In the genomic region with DNA sequence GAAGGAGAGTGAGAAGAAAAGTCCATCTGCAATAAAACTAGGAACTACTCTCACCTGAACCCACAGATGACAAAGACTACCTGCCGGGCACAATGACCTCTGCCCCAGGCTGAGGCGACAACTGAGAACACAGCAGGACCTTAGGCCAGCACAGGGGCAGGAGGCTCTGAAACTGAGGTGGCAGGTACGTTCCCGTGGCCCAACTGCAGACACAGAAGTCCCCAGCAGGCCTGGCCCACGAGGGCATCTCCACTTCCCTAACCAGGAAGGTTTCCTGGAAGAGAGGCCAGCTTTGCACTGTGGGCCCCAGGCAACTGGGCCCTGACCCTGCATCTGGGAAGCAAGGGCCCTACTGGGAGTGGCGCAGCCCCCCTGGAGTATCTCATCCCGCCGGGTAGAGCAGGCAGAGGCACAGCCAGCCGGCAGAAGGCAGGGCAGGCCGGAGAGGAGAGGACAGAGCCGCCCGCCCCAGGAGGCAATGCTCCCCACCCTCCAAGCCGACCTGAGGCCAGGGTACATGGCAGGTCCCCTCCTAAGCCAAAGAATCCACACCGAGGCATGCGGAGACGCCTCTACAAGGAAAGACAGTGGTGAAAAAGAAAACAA, we compare ENCODE assay signal across 9 cellular contexts. TPM values are rescaled to one million over a fixed set of nuclear protein-coding genes. Genes with fewer than 3 reads are reported as not detected.
DNase-seq lines count a peak whose midpoint lies in the region; ATAC-seq and TF ChIP-seq lines count a peak whose summit lies in the region.
"Had no signal": no experiment of that assay in that cellular context is flagged by ENCODE, and none has a peak within 500 bp of the region (broad histone marks: within the 10 kb centered on the region; RNA-seq: fewer than 3 reads in every experiment).

No MANE protein-coding gene starts in this region.

- intact Hi-C loops in heart right ventricle (cut with DNase I) (no loop called here), prostate gland (cut with DNase I) (loop anchor here (5.0 kb wide), 1 partner anchor 33 kb away; a partner anchor contains a TSS)

- peaks cover 69% of the 10 kb centered on the region for H3K4me1 Mint-ChIP-seq in GM23338
- H3K4me1 Mint-ChIP-seq in WTC11: peaks cover 79% of the 10 kb centered on the region

- no peaks in the 10 kb centered on the region for H3K9me2 ChIP-seq in GM23338 (ENCODE audit: insufficient read depth)

- CTCF ChIA-PET in WTC11 (lab: Charles Lee): interaction anchor here (0.6 to 1.3 kb wide), 3 partner anchors 47 to 99 kb away, joined by 3 to 4 read pairs (median 4); no protein-coding TSS in a partner anchor

- peaks cover 77% of the 10 kb centered on the region for H4K20me1 ChIP-seq in GM23338 (replicated peaks; ENCODE audit: insufficient read depth)

- H2AFZ ChIP-seq in GM23338: no peak overlapping the region

- H3K27me3 Mint-ChIP-seq in GM23338 (ENCODE audit: insufficient read depth, low read depth, poor library complexity) (peaks cover 6% of the 10 kb centered on the region), WTC11 (ENCODE audit: low read depth) (no peaks in the 10 kb centered on the region)

- H3F3A ChIP-seq in GM23338 (replicated peaks; ENCODE audit: low read depth): no peaks in the 10 kb centered on the region

- H3K27me3 ChIP-seq in GM23338 (ENCODE audit: insufficient read depth) (no peaks in the 10 kb centered on the region), heart right ventricle (no peaks in the 10 kb centered on the region), prostate gland (replicated peaks; ENCODE audit: insufficient read depth) (no peaks in the 10 kb centered on the region)

- no peaks in the 10 kb centered on the region for H3K36me3 ChIP-seq in GM23338 (ENCODE audit: insufficient read depth)
- peaks cover 0 to 5% (median 0%) of the 10 kb centered on the region in 9 donors for H3K36me3 ChIP-seq in heart right ventricle
- H3K36me3 ChIP-seq in prostate gland: no peaks in the 10 kb centered on the region

- peaks cover 100% of the 10 kb centered on the region for H3K79me2 ChIP-seq in GM23338 (replicated peaks; ENCODE audit: insufficient read depth)

- H3K36me3 Mint-ChIP-seq in GM23338 (ENCODE audit: low read depth) (peaks cover 5% of the 10 kb centered on the region), WTC11 (peaks cover 5% of the 10 kb centered on the region)

- H3K4me3 Mint-ChIP-seq in GM23338 (0 out of 3 replicates have a peak overlapping the region, but pooled peaks have one; percentile 7), WTC11 (no peak overlapping the region; the same call in 1 of the 2 replicates)

- H3K27ac Mint-ChIP-seq in GM23338 (peak overlapping the region; percentile 54; the same call in 1 of the 2 replicates), WTC11 (peak overlapping the region; percentile 80)

- no peak for TF ChIP-seq POLR2A in prostate gland (IDR thresholded peaks at IDR 0.05)

- H3K9me3 Mint-ChIP-seq in GM23338 (no peaks in the 10 kb centered on the region), WTC11 (no peaks in the 10 kb centered on the region)

- H3K27ac ChIP-seq in GM23338 (ENCODE audit: low read depth) (peak overlapping the region; percentile 36; the same call in 1 of the 2 replicates), heart right ventricle (peak overlapping the region in 7 of 10 donors; percentile 24 to 85 (median 42)), prostate gland (peak overlapping the region; percentile 26 to 53)

- H3K4me1 ChIP-seq in GM23338 (ENCODE audit: insufficient read depth): peaks cover 50% of the 10 kb centered on the region
- H3K4me1 ChIP-seq in heart right ventricle: peaks cover 13 to 88% (median 75%) of the 10 kb centered on the region in 9 donors
- peaks cover 16% of the 10 kb centered on the region for H3K4me1 ChIP-seq in prostate gland (replicated peaks)

- POLR2A ChIA-PET in WTC11 (lab: Charles Lee): no interaction called here

- no peak overlapping the region for H3K4me3 ChIP-seq in GM23338
- H3K4me3 ChIP-seq in heart right ventricle: no peak overlapping the region
- H3K4me3 ChIP-seq in prostate gland: no peak overlapping the region

- DNase-seq in GM23338 (ENCODE audit: low spot score) (no peak), WTC11 (ENCODE audit: low spot score) (peak; percentile 35), heart right ventricle (no peak), prostate gland (ENCODE audit: low spot score) (no peak), middle frontal gyrus (ENCODE audit: extremely low spot score, low spot score) (no peak), T-helper 9 cell (no peak), NCI-H526 treated with DMSO at 0.1 percent for 48 hours (lab: John Stamatoyannopoulos, UW) (no peak)
- DNase-seq: DMS153 had no signal

- no peaks in the 10 kb centered on the region for H3K9me3 ChIP-seq in heart right ventricle
- H3K9me3 ChIP-seq in prostate gland: no peaks in the 10 kb centered on the region

- TF ChIP-seq CTCF in GM23338 (conservative IDR thresholded peaks at IDR 0.05; ENCODE audit: low read depth in 2 of 2): no peak
- no peak for TF ChIP-seq CTCF in WTC11 (IDR thresholded peaks at IDR 0.05)
- TF ChIP-seq CTCF in heart right ventricle (IDR thresholded peaks at IDR 0.05): no peak
- TF ChIP-seq CTCF in prostate gland (IDR thresholded peaks at IDR 0.05): no peak

- WGBS in heart right ventricle, 2 donors: 50 to 62% methylated on average over 16 of the region's 16 CpGs
- WGBS in prostate gland: 61% methylated on average over 16 of the region's 16 CpGs

- ATAC-seq in GM23338: peak; percentile 79
- ATAC-seq in WTC11: peak; percentile 71
- peak in 7 of 8 donors; percentile 7 to 42 (median 25) for ATAC-seq in heart right ventricle
- no peak for ATAC-seq in HG03095 (IDR thresholded peaks at IDR 0.05; ENCODE audit: unreplicated experiment)

- H3K4me2 ChIP-seq in GM23338: peak overlapping the region; percentile 71

TF ChIP-seq in GM23338, 12 proteins besides CTCF, POLR2A, EP300 and RAD21 (continues in another document):
- no peak for TF ChIP-seq STAT1 (IDR thresholded peaks at IDR 0.05; ENCODE audit: unreplicated experiment)
- no peak for TF ChIP-seq EZH2phosphoT487 (IDR thresholded peaks at IDR 0.05; ENCODE audit: unreplicated experiment)
- TF ChIP-seq NANOG (IDR thresholded peaks at IDR 0.05; ENCODE audit: borderline replicate concordance): no peak
- TF ChIP-seq CREB1 (CRISPR knock-in tag; IDR thresholded peaks at IDR 0.05; ENCODE audit: low read depth): no peak
- TF ChIP-seq, protein P1, sequence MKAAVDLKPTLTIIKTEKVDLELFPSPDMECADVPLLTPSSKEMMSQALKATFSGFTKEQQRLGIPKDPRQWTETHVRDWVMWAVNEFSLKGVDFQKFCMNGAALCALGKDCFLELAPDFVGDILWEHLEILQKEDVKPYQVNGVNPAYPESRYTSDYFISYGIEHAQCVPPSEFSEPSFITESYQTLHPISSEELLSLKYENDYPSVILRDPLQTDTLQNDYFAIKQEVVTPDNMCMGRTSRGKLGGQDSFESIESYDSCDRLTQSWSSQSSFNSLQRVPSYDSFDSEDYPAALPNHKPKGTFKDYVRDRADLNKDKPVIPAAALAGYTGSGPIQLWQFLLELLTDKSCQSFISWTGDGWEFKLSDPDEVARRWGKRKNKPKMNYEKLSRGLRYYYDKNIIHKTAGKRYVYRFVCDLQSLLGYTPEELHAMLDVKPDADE (IDR thresholded peaks at IDR 0.05): no peak
- TF ChIP-seq ZNF331 (CRISPR knock-in tag; IDR thresholded peaks at IDR 0.05; ENCODE audit: low read depth): no peak

TF ChIP-seq in WTC11, 78 proteins besides CTCF, POLR2A, EP300 and RAD21:
- TF ChIP-seq ZNF423 (CRISPR knock-in tag; IDR thresholded peaks at IDR 0.05): peak; percentile 54; the same call in 1 of the 2 replicates
- no peak for TF ChIP-seq HMGA2 (CRISPR knock-in tag; IDR thresholded peaks at IDR 0.05)
- TF ChIP-seq, protein P2, sequence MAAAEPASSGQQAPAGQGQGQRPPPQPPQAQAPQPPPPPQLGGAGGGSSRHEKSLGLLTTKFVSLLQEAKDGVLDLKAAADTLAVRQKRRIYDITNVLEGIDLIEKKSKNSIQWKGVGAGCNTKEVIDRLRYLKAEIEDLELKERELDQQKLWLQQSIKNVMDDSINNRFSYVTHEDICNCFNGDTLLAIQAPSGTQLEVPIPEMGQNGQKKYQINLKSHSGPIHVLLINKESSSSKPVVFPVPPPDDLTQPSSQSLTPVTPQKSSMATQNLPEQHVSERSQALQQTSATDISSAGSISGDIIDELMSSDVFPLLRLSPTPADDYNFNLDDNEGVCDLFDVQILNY (CRISPR knock-in tag; IDR thresholded peaks at IDR 0.05): no peak

RNA-seq across cellular contexts. Expression of a gene that starts 32.7 kb away (rescaled TPM):
- 144 and 157 TPM in 2 replicates for total RNA-seq in GM23338 (2014; rRNA removed; shearing (Covaris generic))
- polyA plus RNA-seq in GM23338 (2016; fragmentation: Nextera tagmentation; extraction: Ambion mirVana) (56.5 and 60.3 TPM in 2 replicates), heart right ventricle (10 to 100 TPM; 20.8 to 39.7 TPM)
- total RNA-seq in WTC11 (2021) (122 to 138 TPM (median 134 TPM) in 3 replicates), heart right ventricle (10 to 100 TPM; 52.0 to 72.9 (median 63.2) TPM), prostate gland (100 to 1,000 TPM in 1 of 2 donors, 10 to 100 TPM in 1; 80.5 to 187 TPM)
